In genomic region chr13:21053231-21053630, GRCh38 we compare ENCODE assay signal across 17 cellular contexts. TPM values are rescaled to one million over a fixed set of nuclear protein-coding genes. Genes with fewer than 3 reads are reported as not detected.
DNase-seq lines count a peak whose midpoint lies in the region; ATAC-seq and TF ChIP-seq lines count a peak whose summit lies in the region.
"Had no signal": no experiment of that assay in that cellular context is flagged by ENCODE, and none has a peak within 500 bp of the region (broad histone marks: within the 10 kb centered on the region; RNA-seq: fewer than 3 reads in every experiment).

No MANE protein-coding gene starts in this region.

- no peak overlapping the region for H3K4me3 ChIP-seq in BLaER1
- no peak overlapping the region for H3K4me3 ChIP-seq in GM23338
- H3K4me3 ChIP-seq: suprapubic skin had no signal

- POLR2A ChIA-PET in WTC11 (lab: Charles Lee), result no interaction called here

- H3K27ac Mint-ChIP-seq in GM23338 (peak overlapping the region; percentile 10; the same call in 1 of the 2 replicates), WTC11 (peak overlapping the region; percentile 89), immature natural killer cell (peak overlapping the region; percentile 4 to 85 (median 43))

- H3K27me3 ChIP-seq in BLaER1 (no peaks in the 10 kb centered on the region), GM23338 (ENCODE audit: insufficient read depth) (no peaks in the 10 kb centered on the region)
- H3K27me3 ChIP-seq: suprapubic skin had no signal

- no peak overlapping the region for H3K27ac ChIP-seq in BLaER1
- H3K27ac ChIP-seq in GM23338 (ENCODE audit: low read depth), result no peak overlapping the region
- H3K27ac ChIP-seq: HL-60, suprapubic skin had no signal

- ATAC-seq in GM23338 (no peak), WTC11 (no peak), HG03469 (IDR thresholded peaks at IDR 0.05; ENCODE audit: unreplicated experiment) (no peak), HG03354 (IDR thresholded peaks at IDR 0.05; ENCODE audit: poor library complexity, severe bottlenecking, unreplicated experiment) (no peak)
- ATAC-seq: Panc1, SK-N-SH treated with all-trans-retinoic acid at 6 μM for 48 hours had no signal

- CTCF ChIA-PET in WTC11 (lab: Charles Lee), result interaction anchor here (0.7 kb wide), 1 partner anchor 109 kb away, joined by 3 read pairs; no protein-coding TSS in a partner anchor

- H3K4me1 ChIP-seq in BLaER1 (peaks cover 81% of the 10 kb centered on the region), GM23338 (ENCODE audit: insufficient read depth) (peaks cover 54% of the 10 kb centered on the region)

- no peak overlapping the region for H3K4me3 Mint-ChIP-seq in GM23338
- no peak overlapping the region for H3K4me3 Mint-ChIP-seq in WTC11
- peak overlapping the region in 3 of 5 donors; percentile 12 to 33 (median 19) for H3K4me3 Mint-ChIP-seq in immature natural killer cell

- H3K79me2 ChIP-seq in GM23338 (replicated peaks; ENCODE audit: insufficient read depth), result peaks cover 100% of the 10 kb centered on the region

- H3K9ac ChIP-seq in BLaER1, result no peak overlapping the region

- no peaks in the 10 kb centered on the region for H3K9me2 ChIP-seq in GM23338 (ENCODE audit: insufficient read depth)

- H3K4me1 Mint-ChIP-seq in GM23338 (peaks cover 68% of the 10 kb centered on the region), WTC11 (peaks cover 72% of the 10 kb centered on the region), immature natural killer cell (peaks cover 32 to 61% of the 10 kb centered on the region in 2 donors)

- TF ChIP-seq CTCF in GM23338 (conservative IDR thresholded peaks at IDR 0.05; ENCODE audit: low read depth in 2 of 2) (no peak), WTC11 (IDR thresholded peaks at IDR 0.05) (no peak)

- peaks cover 100% of the 10 kb centered on the region for H4K20me1 ChIP-seq in BLaER1
- H4K20me1 ChIP-seq in GM23338 (replicated peaks; ENCODE audit: insufficient read depth), result peaks cover 63% of the 10 kb centered on the region

- DNase-seq in GM23338 (ENCODE audit: low spot score) (no peak), WTC11 (ENCODE audit: low spot score) (no peak), immature natural killer cell (no peak), T1000 (lab: John Stamatoyannopoulos, UW) (no peak), GM19238 (ENCODE audit: insufficient read length, low spot score) (no peak)
- DNase-seq: anterior cingulate cortex; COR-L47; NCI-H1092 treated with DMSO at 0.1 percent for 48 hours; NCI-H82; stimulated activated CD4-positive, alpha-beta T cell treated with anti-CD3 and anti-CD28 coated beads, Interleukin-4, amount 100 ng/mL, for 1 hour had no signal

- no peaks in the 10 kb centered on the region for H3K9me3 ChIP-seq in BLaER1
- H3K9me3 ChIP-seq: suprapubic skin had no signal

- H3K9me3 Mint-ChIP-seq in GM23338 (no peaks in the 10 kb centered on the region), WTC11 (no peaks in the 10 kb centered on the region), immature natural killer cell (no peaks in the 10 kb centered on the region)

- H3K27me3 Mint-ChIP-seq in GM23338 (ENCODE audit: insufficient read depth, low read depth, poor library complexity), result peaks cover 12% of the 10 kb centered on the region
- no peaks in the 10 kb centered on the region for H3K27me3 Mint-ChIP-seq in WTC11 (ENCODE audit: low read depth)
- peaks cover 0 to 3% (median 2%) of the 10 kb centered on the region in 3 donors for H3K27me3 Mint-ChIP-seq in immature natural killer cell (ENCODE audit: low read depth in 3 of 3)

- H2AFZ ChIP-seq in GM23338, result no peak overlapping the region

- H3F3A ChIP-seq in GM23338 (replicated peaks; ENCODE audit: low read depth), result 0 out of 2 replicates have a peak, but pooled peaks cover 5% of the 10 kb centered on the region

- peaks cover 7% of the 10 kb centered on the region; the same call in 1 of the 2 replicates for H3K36me3 ChIP-seq in BLaER1
- 0 out of 2 replicates have a peak, but pooled peaks cover 4% of the 10 kb centered on the region for H3K36me3 ChIP-seq in GM23338 (ENCODE audit: insufficient read depth)
- H3K36me3 ChIP-seq: suprapubic skin had no signal

- H3K36me3 Mint-ChIP-seq in GM23338 (ENCODE audit: low read depth) (peaks cover 17% of the 10 kb centered on the region; the same call in 1 of the 3 replicates), WTC11 (0 out of 2 replicates have a peak, but pooled peaks cover 6% of the 10 kb centered on the region), immature natural killer cell (no peaks in the 10 kb centered on the region)

- H3K4me2 ChIP-seq in BLaER1 (peak overlapping the region; percentile 24; the same call in 1 of the 2 replicates), GM23338 (no peak overlapping the region)

TF ChIP-seq in GM23338, 12 proteins besides CTCF, POLR2A, EP300 and RAD21:
- TF ChIP-seq ZNF114 (CRISPR knock-in tag; IDR thresholded peaks at IDR 0.05) (no peak), POLR2AphosphoS5 (IDR thresholded peaks at IDR 0.05; ENCODE audit: low read depth) (no peak), EZH2phosphoT487 (IDR thresholded peaks at IDR 0.05; ENCODE audit: unreplicated experiment) (no peak)

TF ChIP-seq in WTC11, 78 proteins besides CTCF, POLR2A, EP300 and RAD21:
- TF ChIP-seq MLX (CRISPR knock-in tag; IDR thresholded peaks at IDR 0.05), result no peak
- TF ChIP-seq AFF4 (CRISPR knock-in tag; IDR thresholded peaks at IDR 0.05; ENCODE audit: borderline replicate concordance), result no peak
- TF ChIP-seq ZNF232 (CRISPR knock-in tag; IDR thresholded peaks at IDR 0.05), result no peak
- TF ChIP-seq CREM (CRISPR knock-in tag; IDR thresholded peaks at IDR 0.05), result no peak
- TF ChIP-seq ATF1 (CRISPR knock-in tag; IDR thresholded peaks at IDR 0.05), result no peak
- TF ChIP-seq ZBTB21 (CRISPR knock-in tag; IDR thresholded peaks at IDR 0.05; ENCODE audit: borderline replicate concordance), result no peak

RNA-seq across cellular contexts. Expression of gene LATS2, which starts 8.2 kb away (rescaled TPM):
- total RNA-seq in GM23338 (2014; rRNA removed; shearing (Covaris generic)), result 21.4 and 25.4 TPM in 2 replicates
- polyA plus RNA-seq in GM23338 (2016; fragmentation: Nextera tagmentation; extraction: Ambion mirVana), result 10.5 and 11.3 TPM in 2 replicates
- total RNA-seq in WTC11 (2021), result 27.5 to 31.2 TPM (median 28.9 TPM) in 3 replicates
- polyA plus RNA-seq in immature natural killer cell, result 1 to 10 TPM in 2 of 3 donors, under 1 TPM in 1; 0.59 to 1.8 (median 1.3) TPM

Comparison
In these comparisons a context has a peak if more than half of its experiments do, and no peak if none do; other contexts are left out.
1. H3K27ac Mint-ChIP-seq: peak in every context shown above with its lines; median percentile 89 in WTC11; 43 in immature natural killer cell; 10 in GM23338.
2. H3K4me3 Mint-ChIP-seq: peak in immature natural killer cell (3 of 5); none in GM23338 (single experiment) and WTC11 (single experiment).